In genomic region chr7:51592822-51593221, GRCh38 we compare ENCODE assay signal across 1 cellular context.
TF ChIP-seq lines count a peak whose summit lies in the region.

No MANE protein-coding gene starts in this region.

TF ChIP-seq in SK-N-SH, 30 proteins besides CTCF, POLR2A, EP300 and RAD21 (continued from another document):
- TF ChIP-seq POLR2AphosphoS5 (IDR thresholded peaks at IDR 0.05; ENCODE audit: low read depth, low read length) (no peak), USF1 (IDR thresholded peaks at IDR 0.05; ENCODE audit: borderline replicate concordance, low read depth) (no peak), REST (IDR thresholded peaks at IDR 0.05; ENCODE audit: low read depth, low read length) (no peak), FOXM1 (IDR thresholded peaks at IDR 0.05; ENCODE audit: low read depth) (no peak)
